ENCODE assay signal across 19 cellular contexts in the genomic region with DNA sequence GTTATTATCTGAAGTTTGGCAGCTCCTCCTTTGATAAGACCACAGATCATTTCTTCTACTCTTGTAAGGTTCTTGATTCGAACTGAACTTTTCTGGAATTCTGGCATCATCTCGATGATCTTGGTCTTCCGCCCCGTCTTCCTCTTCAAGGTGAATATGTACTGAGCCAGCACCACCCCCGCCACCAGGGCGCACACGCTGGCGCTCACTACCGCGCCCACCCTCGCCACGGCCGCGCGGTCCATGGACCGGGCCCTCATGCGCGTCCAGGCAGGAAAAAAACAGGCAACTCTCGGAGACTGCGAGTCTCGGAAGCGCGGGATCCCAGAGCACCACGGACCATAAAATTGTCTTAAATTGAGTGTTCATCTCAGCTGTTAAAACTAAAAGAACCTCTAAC.
DNase-seq lines count a peak whose midpoint lies in the region; ATAC-seq and TF ChIP-seq lines count a peak whose summit lies in the region.
"Had no signal": no experiment of that assay in that cellular context is flagged by ENCODE, and none has a peak within 500 bp of the region (broad histone marks: within the 10 kb centered on the region; RNA-seq: fewer than 3 reads in every experiment).

No MANE protein-coding gene starts in this region.

- no peak overlapping the region for H3K27ac ChIP-seq in smooth muscle cell (ENCODE audit: low read depth)
- H3K27ac ChIP-seq: 22Rv1, A549, BLaER1 had no signal

- no peak overlapping the region for H2AFZ ChIP-seq in smooth muscle cell (ENCODE audit: low read depth)

- H3K4me2 ChIP-seq in smooth muscle cell: no peak overlapping the region
- H3K4me2 ChIP-seq: A549, BLaER1 had no signal

- no peak for TF ChIP-seq CTCF in smooth muscle cell (IDR thresholded peaks at IDR 0.05; ENCODE audit: borderline replicate concordance, insufficient read depth, poor library complexity, severe bottlenecking)

- peaks cover 7 to 8% of the 10 kb centered on the region in 2 donors for H3K9me3 Mint-ChIP-seq in stimulated activated naive CD8-positive, alpha-beta T cell treated with anti-CD3 and anti-CD28 coated beads, Interleukin-15, amount 100 ng/mL, for 72 hours
- H3K9me3 Mint-ChIP-seq in memory B cell: peaks cover 3% of the 10 kb centered on the region
- H3K9me3 Mint-ChIP-seq in stimulated activated effector memory CD8-positive, alpha-beta T cell treated with anti-CD3 and anti-CD28 coated beads, Interleukin-12 subunit alpha, Interleukin-12 subunit beta, amount 100 ng/mL, for 72 hours: peaks cover 7% of the 10 kb centered on the region
- no peaks in the 10 kb centered on the region for H3K9me3 Mint-ChIP-seq in activated T-helper 2 cell treated with anti-CD3 and anti-CD28 coated beads, Interferon-gamma antibody, Interleukin-2, Interleukin-4, amounts not matched to agents 10 μg/mL and 5 μg/mL and 100 μg/mL, durations not matched to agents 14 hours and 24 hours and 36 hours
- H3K9me3 Mint-ChIP-seq: H9 had no signal

- no peaks in the 10 kb centered on the region for H4K20me1 ChIP-seq in smooth muscle cell (ENCODE audit: low read depth)
- H4K20me1 ChIP-seq: BLaER1 had no signal

- 91% methylated on average over 24 of the region's 24 CpGs for WGBS in smooth muscle cell (ENCODE audit: low lambda C conversion rate)

- no peak overlapping the region for H3K4me3 ChIP-seq in smooth muscle cell
- H3K4me3 ChIP-seq: A549, BLaER1 had no signal

- H3F3A ChIP-seq in smooth muscle cell (ENCODE audit: low read depth): no peaks in the 10 kb centered on the region

- DNase-seq in stimulated activated naive CD8-positive, alpha-beta T cell treated with anti-CD3 and anti-CD28 coated beads, Interleukin-15, amount 100 ng/mL, for 72 hours: no peak
- DNase-seq in stimulated activated naive CD8-positive, alpha-beta T cell treated with anti-CD3 and anti-CD28 coated beads, Interleukin-15, Interleukin-2, amounts not matched to agents 100 U/mL and 50 U/mL, for 24 hours: no peak
- DNase-seq in memory B cell (ENCODE audit: low spot score in 2 of 2): no peak
- no peak for DNase-seq in stimulated activated effector memory CD8-positive, alpha-beta T cell treated with anti-CD3 and anti-CD28 coated beads, Interleukin-12 subunit alpha, Interleukin-12 subunit beta, amount 100 ng/mL, for 72 hours (ENCODE audit: low spot score in 2 of 2)
- no peak for DNase-seq in smooth muscle cell (lab: John Stamatoyannopoulos, UW; ENCODE audit: unreplicated experiment)
- DNase-seq in activated T-helper 2 cell treated with anti-CD3 and anti-CD28 coated beads, Interferon-gamma antibody, Interleukin-2, Interleukin-4, amounts not matched to agents 10 μg/mL and 5 μg/mL and 100 μg/mL, durations not matched to agents 14 hours and 24 hours and 36 hours (ENCODE audit: low spot score): no peak
- DNase-seq: AML-193; Calu3; CD4-positive, alpha-beta memory T cell; DMS79 treated with DMSO at 0.1 percent for 48 hours; H9 had no signal

- peak; percentile 53 for ATAC-seq in stimulated activated naive CD8-positive, alpha-beta T cell treated with anti-CD3 and anti-CD28 coated beads, Interleukin-15, amount 100 ng/mL, for 72 hours
- no peak for ATAC-seq in stimulated activated naive CD8-positive, alpha-beta T cell treated with anti-CD3 and anti-CD28 coated beads, Interleukin-15, Interleukin-2, amounts not matched to agents 100 U/mL and 50 U/mL, for 24 hours
- ATAC-seq in memory B cell (ENCODE audit: low read depth): peak; percentile 47
- ATAC-seq in stimulated activated effector memory CD8-positive, alpha-beta T cell treated with anti-CD3 and anti-CD28 coated beads, Interleukin-12 subunit alpha, Interleukin-12 subunit beta, amount 100 ng/mL, for 72 hours: peak; percentile 49
- ATAC-seq in GM19452 (IDR thresholded peaks at IDR 0.05; ENCODE audit: unreplicated experiment): no peak
- no peak for ATAC-seq in GM21825 (IDR thresholded peaks at IDR 0.05; ENCODE audit: unreplicated experiment)
- ATAC-seq: HepG2 had no signal

- H3K27me3 ChIP-seq in smooth muscle cell (ENCODE audit: low read depth): no peaks in the 10 kb centered on the region
- H3K27me3 ChIP-seq: BLaER1 had no signal

- H3K36me3 Mint-ChIP-seq in memory B cell: no peaks in the 10 kb centered on the region
- H3K36me3 Mint-ChIP-seq in stimulated activated effector memory CD8-positive, alpha-beta T cell treated with anti-CD3 and anti-CD28 coated beads, Interleukin-12 subunit alpha, Interleukin-12 subunit beta, amount 100 ng/mL, for 72 hours: no peaks in the 10 kb centered on the region
- H3K36me3 Mint-ChIP-seq in activated T-helper 2 cell treated with anti-CD3 and anti-CD28 coated beads, Interferon-gamma antibody, Interleukin-2, Interleukin-4, amounts not matched to agents 10 μg/mL and 5 μg/mL and 100 μg/mL, durations not matched to agents 14 hours and 24 hours and 36 hours (ENCODE audit: low read depth): no peaks in the 10 kb centered on the region
- H3K36me3 Mint-ChIP-seq: CD14-positive monocyte; CD4-positive, alpha-beta memory T cell had no signal

- no peaks in the 10 kb centered on the region for H3K4me1 Mint-ChIP-seq in stimulated activated naive CD8-positive, alpha-beta T cell treated with anti-CD3 and anti-CD28 coated beads, Interleukin-15, amount 100 ng/mL, for 72 hours
- no peaks in the 10 kb centered on the region for H3K4me1 Mint-ChIP-seq in memory B cell
- H3K4me1 Mint-ChIP-seq in stimulated activated effector memory CD8-positive, alpha-beta T cell treated with anti-CD3 and anti-CD28 coated beads, Interleukin-12 subunit alpha, Interleukin-12 subunit beta, amount 100 ng/mL, for 72 hours: no peaks in the 10 kb centered on the region
- H3K4me1 Mint-ChIP-seq in activated T-helper 2 cell treated with anti-CD3 and anti-CD28 coated beads, Interferon-gamma antibody, Interleukin-2, Interleukin-4, amounts not matched to agents 10 μg/mL and 5 μg/mL and 100 μg/mL, durations not matched to agents 14 hours and 24 hours and 36 hours (ENCODE audit: low read depth): no peaks in the 10 kb centered on the region
- H3K4me1 Mint-ChIP-seq: CD14-positive monocyte; CD4-positive, alpha-beta memory T cell; H9; IgD-negative memory B cell had no signal

- H3K79me2 ChIP-seq in smooth muscle cell (ENCODE audit: low read depth): no peaks in the 10 kb centered on the region

- intact Hi-C loops in activated T-helper 2 cell treated with anti-CD3 and anti-CD28 coated beads, Interferon-gamma antibody, Interleukin-2, Interleukin-4, amounts not matched to agents 10 μg/mL and 5 μg/mL and 100 μg/mL, durations not matched to agents 14 hours and 24 hours and 36 hours (cut with micrococcal nuclease): no loop called here

- no peaks in the 10 kb centered on the region for H3K4me1 ChIP-seq in smooth muscle cell (ENCODE audit: low read depth)
- H3K4me1 ChIP-seq: A549, BLaER1 had no signal

- H3K9me3 ChIP-seq in smooth muscle cell (replicated peaks; ENCODE audit: low read depth): no peaks in the 10 kb centered on the region
- H3K9me3 ChIP-seq: A549, BLaER1 had no signal

- H3K9ac ChIP-seq in smooth muscle cell (ENCODE audit: low read depth): no peak overlapping the region
- H3K9ac ChIP-seq: BLaER1 had no signal

- no peaks in the 10 kb centered on the region for H3K27me3 Mint-ChIP-seq in stimulated activated naive CD8-positive, alpha-beta T cell treated with anti-CD3 and anti-CD28 coated beads, Interleukin-15, amount 100 ng/mL, for 72 hours
- H3K27me3 Mint-ChIP-seq in memory B cell: no peaks in the 10 kb centered on the region
- H3K27me3 Mint-ChIP-seq in activated T-helper 2 cell treated with anti-CD3 and anti-CD28 coated beads, Interferon-gamma antibody, Interleukin-2, Interleukin-4, amounts not matched to agents 10 μg/mL and 5 μg/mL and 100 μg/mL, durations not matched to agents 14 hours and 24 hours and 36 hours (ENCODE audit: low read depth): no peaks in the 10 kb centered on the region
- H3K27me3 Mint-ChIP-seq: CD4-positive, alpha-beta memory T cell; IgD-negative memory B cell had no signal

- no peak overlapping the region for H3K27ac Mint-ChIP-seq in stimulated activated naive CD8-positive, alpha-beta T cell treated with anti-CD3 and anti-CD28 coated beads, Interleukin-15, amount 100 ng/mL, for 72 hours
- H3K27ac Mint-ChIP-seq in memory B cell: no peak overlapping the region
- H3K27ac Mint-ChIP-seq in stimulated activated effector memory CD8-positive, alpha-beta T cell treated with anti-CD3 and anti-CD28 coated beads, Interleukin-12 subunit alpha, Interleukin-12 subunit beta, amount 100 ng/mL, for 72 hours: no peak overlapping the region
- no peak overlapping the region for H3K27ac Mint-ChIP-seq in activated T-helper 2 cell treated with anti-CD3 and anti-CD28 coated beads, Interferon-gamma antibody, Interleukin-2, Interleukin-4, amounts not matched to agents 10 μg/mL and 5 μg/mL and 100 μg/mL, durations not matched to agents 14 hours and 24 hours and 36 hours
- H3K27ac Mint-ChIP-seq: CD14-positive monocyte; CD4-positive, alpha-beta memory T cell; H9; IgD-negative memory B cell had no signal

- no peaks in the 10 kb centered on the region for H3K36me3 ChIP-seq in smooth muscle cell (ENCODE audit: low read depth)
- H3K36me3 ChIP-seq: BLaER1 had no signal

- H3K4me3 Mint-ChIP-seq in stimulated activated naive CD8-positive, alpha-beta T cell treated with anti-CD3 and anti-CD28 coated beads, Interleukin-15, amount 100 ng/mL, for 72 hours: no peak overlapping the region
- no peak overlapping the region for H3K4me3 Mint-ChIP-seq in memory B cell
- H3K4me3 Mint-ChIP-seq in stimulated activated effector memory CD8-positive, alpha-beta T cell treated with anti-CD3 and anti-CD28 coated beads, Interleukin-12 subunit alpha, Interleukin-12 subunit beta, amount 100 ng/mL, for 72 hours: no peak overlapping the region
- H3K4me3 Mint-ChIP-seq in activated T-helper 2 cell treated with anti-CD3 and anti-CD28 coated beads, Interferon-gamma antibody, Interleukin-2, Interleukin-4, amounts not matched to agents 10 μg/mL and 5 μg/mL and 100 μg/mL, durations not matched to agents 14 hours and 24 hours and 36 hours (ENCODE audit: low read depth): no peak overlapping the region
- H3K4me3 Mint-ChIP-seq: CD14-positive monocyte; CD4-positive, alpha-beta memory T cell; H9; IgD-negative memory B cell had no signal

Comparison
In these comparisons a context has a peak if more than half of its experiments do, and no peak if none do; other contexts are left out.
1. ATAC-seq: peak in stimulated activated naive CD8-positive, alpha-beta T cell treated with anti-CD3 and anti-CD28 coated beads, Interleukin-15, amount 100 ng/mL, for 72 hours (single experiment), memory B cell (single experiment) and stimulated activated effector memory CD8-positive, alpha-beta T cell treated with anti-CD3 and anti-CD28 coated beads, Interleukin-12 subunit alpha, Interleukin-12 subunit beta, amount 100 ng/mL, for 72 hours (single experiment); none in stimulated activated naive CD8-positive, alpha-beta T cell treated with anti-CD3 and anti-CD28 coated beads, Interleukin-15, Interleukin-2, amounts not matched to agents 100 U/mL and 50 U/mL, for 24 hours (single experiment), GM19452 (single experiment) and GM21825 (single experiment).